ENCODE assay signal across 1 cellular context in the genomic region with DNA sequence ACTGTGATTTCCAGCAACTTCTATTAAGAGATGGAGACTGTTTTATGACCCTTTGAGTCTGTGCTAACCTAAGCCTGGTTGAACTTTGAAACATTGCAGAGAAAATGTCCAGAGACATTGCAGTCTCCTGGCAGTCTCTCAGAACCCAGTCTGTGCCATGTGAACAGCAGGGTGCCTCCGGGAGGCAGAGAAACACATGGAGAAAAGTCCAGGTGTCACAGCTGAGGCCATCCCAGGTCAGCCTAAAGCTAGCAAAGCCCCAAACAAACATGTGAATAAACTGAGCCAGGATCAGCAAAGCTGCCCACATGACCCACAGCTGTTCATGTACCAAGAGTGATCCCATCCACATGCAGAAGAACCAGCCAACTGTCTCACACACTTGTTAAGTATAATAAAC.
A peak's percentile ranks its signal among the peaks of the same experiment; 100 is the strongest.
TF ChIP-seq lines count a peak whose summit lies in the region.

No MANE protein-coding gene starts in this region.

TF ChIP-seq in liver, 16 proteins besides CTCF, POLR2A, EP300 and RAD21 (continued from another document):
- peak; percentile 85 for TF ChIP-seq REST (IDR thresholded peaks at IDR 0.05)
- TF ChIP-seq HNF4G (IDR thresholded peaks at IDR 0.05): peak; percentile 93
- TF ChIP-seq EGR1 (IDR thresholded peaks at IDR 0.05; ENCODE audit: low read depth in 2 of 2): no peak
- TF ChIP-seq ATF3 (IDR thresholded peaks at IDR 0.05): no peak
- peak; percentile 47 for TF ChIP-seq FOXA2 (IDR thresholded peaks at IDR 0.05)
- TF ChIP-seq RXRA (IDR thresholded peaks at IDR 0.05): peak; percentile 99
- TF ChIP-seq, protein P1, sequence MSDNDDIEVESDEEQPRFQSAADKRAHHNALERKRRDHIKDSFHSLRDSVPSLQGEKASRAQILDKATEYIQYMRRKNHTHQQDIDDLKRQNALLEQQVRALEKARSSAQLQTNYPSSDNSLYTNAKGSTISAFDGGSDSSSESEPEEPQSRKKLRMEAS (IDR thresholded peaks at IDR 0.05): peak; percentile 97
- TF ChIP-seq NR2F2 (IDR thresholded peaks at IDR 0.05): peak; percentile 83
- peak; percentile 93 for TF ChIP-seq SP1 (IDR thresholded peaks at IDR 0.05)
- TF ChIP-seq TAF1 (conservative IDR thresholded peaks at IDR 0.05): no peak
- TF ChIP-seq YY1 (IDR thresholded peaks at IDR 0.05): peak; percentile 76
- TF ChIP-seq, protein P2, sequence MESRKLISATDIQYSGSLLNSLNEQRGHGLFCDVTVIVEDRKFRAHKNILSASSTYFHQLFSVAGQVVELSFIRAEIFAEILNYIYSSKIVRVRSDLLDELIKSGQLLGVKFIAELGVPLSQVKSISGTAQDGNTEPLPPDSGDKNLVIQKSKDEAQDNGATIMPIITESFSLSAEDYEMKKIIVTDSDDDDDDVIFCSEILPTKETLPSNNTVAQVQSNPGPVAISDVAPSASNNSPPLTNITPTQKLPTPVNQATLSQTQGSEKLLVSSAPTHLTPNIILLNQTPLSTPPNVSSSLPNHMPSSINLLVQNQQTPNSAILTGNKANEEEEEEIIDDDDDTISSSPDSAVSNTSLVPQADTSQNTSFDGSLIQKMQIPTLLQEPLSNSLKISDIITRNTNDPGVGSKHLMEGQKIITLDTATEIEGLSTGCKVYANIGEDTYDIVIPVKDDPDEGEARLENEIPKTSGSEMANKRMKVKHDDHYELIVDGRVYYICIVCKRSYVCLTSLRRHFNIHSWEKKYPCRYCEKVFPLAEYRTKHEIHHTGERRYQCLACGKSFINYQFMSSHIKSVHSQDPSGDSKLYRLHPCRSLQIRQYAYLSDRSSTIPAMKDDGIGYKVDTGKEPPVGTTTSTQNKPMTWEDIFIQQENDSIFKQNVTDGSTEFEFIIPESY (IDR thresholded peaks at IDR 0.05): peak; percentile 90
- TF ChIP-seq HNF4A (conservative IDR thresholded peaks at IDR 0.05): peak; percentile 98
